In the genomic region with DNA sequence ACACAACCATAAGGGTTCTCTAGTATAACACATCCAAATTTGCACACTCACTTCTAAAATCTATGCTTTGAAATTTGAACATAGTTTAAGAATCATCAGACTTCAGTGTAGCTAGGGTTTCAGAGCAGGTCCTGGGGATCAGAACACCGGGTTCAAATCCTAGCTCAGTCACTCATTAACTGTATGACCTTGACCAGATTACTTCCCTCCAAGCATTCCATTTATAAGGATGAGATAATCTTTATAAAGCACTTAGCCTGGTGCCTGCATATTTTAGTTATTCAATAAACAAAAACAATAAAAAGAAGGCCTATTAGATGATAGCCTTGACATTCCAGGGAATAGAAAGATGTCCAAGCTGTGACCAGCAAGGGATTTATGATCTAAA, we compare ENCODE assay signal across 13 cellular contexts. TPM values are rescaled to one million over a fixed set of nuclear protein-coding genes. Genes with fewer than 3 reads are reported as not detected.
DNase-seq lines count a peak whose midpoint lies in the region; ATAC-seq and TF ChIP-seq lines count a peak whose summit lies in the region.
"Had no signal": no experiment of that assay in that cellular context is flagged by ENCODE, and none has a peak within 500 bp of the region (broad histone marks: within the 10 kb centered on the region; RNA-seq: fewer than 3 reads in every experiment).

No MANE protein-coding gene starts in this region.

- H3K36me3 ChIP-seq in OCI-LY3 (replicated peaks; ENCODE audit: low read depth, low read length) (peaks cover 10% of the 10 kb centered on the region), prostate gland (no peaks in the 10 kb centered on the region)

- H3K4me3 ChIP-seq in OCI-LY3 (ENCODE audit: low read length) (peak overlapping the region; percentile 32), prostate gland (no peak overlapping the region)
- H3K4me3 ChIP-seq: SK-N-MC had no signal

- H3K4me1 ChIP-seq in OCI-LY3 (ENCODE audit: low read length) (peaks cover 36% of the 10 kb centered on the region), prostate gland (replicated peaks) (no peaks in the 10 kb centered on the region)

- ATAC-seq in HG02884 (IDR thresholded peaks at IDR 0.05; ENCODE audit: unreplicated experiment) (no peak), HG03280 (IDR thresholded peaks at IDR 0.05; ENCODE audit: unreplicated experiment) (no peak)
- ATAC-seq in effector memory CD8-positive, alpha-beta T cell (replicated peaks) = no peak

- H3K9me3 ChIP-seq in OCI-LY3 (ENCODE audit: insufficient read depth, low read length) (peaks cover 10% of the 10 kb centered on the region), prostate gland (no peaks in the 10 kb centered on the region)

- H3K9ac ChIP-seq in OCI-LY3 (ENCODE audit: low read length) = peak overlapping the region; percentile 36

- H3K36me3 Mint-ChIP-seq in effector memory CD8-positive, alpha-beta T cell (ENCODE audit: insufficient read depth) = peaks cover 4% of the 10 kb centered on the region
- H3K36me3 Mint-ChIP-seq: stimulated activated memory B cell treated with anti-CD40 and anti-IgM and Interleukin-4, amounts not matched to agents 10 μg/mL and 1 μg/mL and 100 μg/mL, for 72 hours had no signal

- H3K4me3 Mint-ChIP-seq in effector memory CD8-positive, alpha-beta T cell = no peak overlapping the region
- H3K4me3 Mint-ChIP-seq: activated naive CD8-positive, alpha-beta T cell treated with anti-CD3 and anti-CD28 coated beads, Interleukin-2, amount 10 ng/mL, durations not matched to agents 7 days and 5 days; stimulated activated memory B cell treated with anti-CD40 and anti-IgM and Interleukin-4, amounts not matched to agents 10 μg/mL and 1 μg/mL and 100 μg/mL, for 72 hours had no signal

- DNase-seq in EL (peak; percentile 29), epithelial cell of prostate (ENCODE audit: low read depth, low spot score) (no peak), prostate gland (ENCODE audit: low spot score) (no peak), globus pallidus (ENCODE audit: low spot score) (no peak)
- DNase-seq in effector memory CD8-positive, alpha-beta T cell = no peak
- DNase-seq: activated naive CD8-positive, alpha-beta T cell treated with anti-CD3 and anti-CD28 coated beads, Interleukin-2, amount 10 ng/mL, durations not matched to agents 7 days and 5 days; NCI-H2171 treated with DMSO at 0.1 percent for 48 hours had no signal

- TF ChIP-seq POLR2A in prostate gland (IDR thresholded peaks at IDR 0.05) = no peak

- no peaks in the 10 kb centered on the region for H4K20me1 ChIP-seq in OCI-LY3 (ENCODE audit: insufficient read depth, low read length)

- 31% methylated on average over 1 of the region's 1 CpG for WGBS in prostate gland

- peak overlapping the region; percentile 83 for H3K27ac ChIP-seq in OCI-LY3 (ENCODE audit: low read length)
- peak overlapping the region; percentile 56 for H3K27ac ChIP-seq in epithelial cell of prostate
- H3K27ac ChIP-seq in prostate gland = peak overlapping the region; percentile 6 to 47
- H3K27ac ChIP-seq: SK-N-MC, VCaP had no signal

- H3K27me3 Mint-ChIP-seq in effector memory CD8-positive, alpha-beta T cell = no peaks in the 10 kb centered on the region

- TF ChIP-seq CTCF in OCI-LY3 (IDR thresholded peaks at IDR 0.05; ENCODE audit: low read depth, low read length) (no peak), prostate gland (IDR thresholded peaks at IDR 0.05) (no peak)

- H3K9me3 Mint-ChIP-seq in effector memory CD8-positive, alpha-beta T cell = peaks cover 0 to 3% of the 10 kb centered on the region in 2 donors

- H3K27ac Mint-ChIP-seq in effector memory CD8-positive, alpha-beta T cell = no peak overlapping the region
- H3K27ac Mint-ChIP-seq: stimulated activated memory B cell treated with anti-CD40 and anti-IgM and Interleukin-4, amounts not matched to agents 10 μg/mL and 1 μg/mL and 100 μg/mL, for 72 hours had no signal

- H3K4me1 Mint-ChIP-seq in effector memory CD8-positive, alpha-beta T cell (ENCODE audit: low read depth in 2 of 2) = peaks cover 26 to 33% of the 10 kb centered on the region in 2 donors

- H3K27me3 ChIP-seq in OCI-LY3 (ENCODE audit: low read depth, low read length) (no peaks in the 10 kb centered on the region), prostate gland (replicated peaks; ENCODE audit: insufficient read depth) (no peaks in the 10 kb centered on the region)

- no peak overlapping the region for H2AFZ ChIP-seq in OCI-LY3 (ENCODE audit: low read depth, low read length)

- intact Hi-C loops in prostate gland (cut with DNase I) = no loop called here

- no peaks in the 10 kb centered on the region for H3K79me2 ChIP-seq in OCI-LY3 (ENCODE audit: low read length)

- H3K4me2 ChIP-seq in OCI-LY3 (ENCODE audit: low read length) = peak overlapping the region; percentile 69

RNA-seq across cellular contexts. Expression of a gene that starts 4.8 kb away (rescaled TPM):
- 1 to 10 TPM; 2.4 to 7.1 TPM for total RNA-seq in prostate gland

RNA-seq across cellular contexts. Expression of a gene that starts 50.2 kb away (rescaled TPM):
- 10 to 100 TPM; 12.3 to 15.1 TPM for total RNA-seq in prostate gland

Comparison
In these comparisons a context has a peak if more than half of its experiments do, and no peak if none do; other contexts are left out.
1. H3K27ac ChIP-seq: peak in every context shown above with its lines; median percentile 83 in OCI-LY3; 56 in epithelial cell of prostate; 26 in prostate gland.